1 cellular context compared by ENCODE assay signal in genomic region chr7:97512441-97513207, GRCh38.
TF ChIP-seq lines count a peak whose summit lies in the region.

No MANE protein-coding gene starts in this region.

TF ChIP-seq in HepG2, 621 proteins besides CTCF, POLR2A, EP300 and RAD21 (continued from another document):
- TF ChIP-seq MYPOP (CRISPR knock-in tag; IDR thresholded peaks at IDR 0.05) (no peak), MAFK (conservative IDR thresholded peaks at IDR 0.05 in 1 of 2, IDR thresholded peaks at IDR 0.05 in 1 of 2; ENCODE audit: low read length in 2 of 2) (peak; percentile 47 to 51)
